1 cellular context compared by ENCODE assay signal in genomic region chr10:28581916-28582315, GRCh38.
TF ChIP-seq lines count a peak whose summit lies in the region.

No MANE protein-coding gene starts in this region.

TF ChIP-seq in endothelial cell of umbilical vein, 7 proteins besides CTCF, POLR2A, EP300 and RAD21:
- TF ChIP-seq JUN (IDR thresholded peaks at IDR 0.05; ENCODE audit: borderline replicate concordance, insufficient read depth, insufficient read length, low read depth) = no peak
- TF ChIP-seq MAX (IDR thresholded peaks at IDR 0.05; ENCODE audit: insufficient read depth, insufficient read length) = no peak
- no peak for TF ChIP-seq FOS (IDR thresholded peaks at IDR 0.05; ENCODE audit: borderline replicate concordance, insufficient read depth, low read length)
- TF ChIP-seq GATA2 (IDR thresholded peaks at IDR 0.05; ENCODE audit: insufficient read depth, insufficient read length, low read depth, low read length) = no peak
- no peak for TF ChIP-seq EZH2 (IDR thresholded peaks at IDR 0.05; ENCODE audit: borderline replicate concordance, low read depth, low read length, severe bottlenecking)
- no peak for TF ChIP-seq POLR2AphosphoS5 (IDR thresholded peaks at IDR 0.05; ENCODE audit: insufficient read depth, low read depth, low read length)
- no peak for TF ChIP-seq MYC (IDR thresholded peaks at IDR 0.05; ENCODE audit: low read depth, low read length)
TF ChIP-seq in endothelial cell of umbilical vein: peak in this region for 0.
